In the genomic region with DNA sequence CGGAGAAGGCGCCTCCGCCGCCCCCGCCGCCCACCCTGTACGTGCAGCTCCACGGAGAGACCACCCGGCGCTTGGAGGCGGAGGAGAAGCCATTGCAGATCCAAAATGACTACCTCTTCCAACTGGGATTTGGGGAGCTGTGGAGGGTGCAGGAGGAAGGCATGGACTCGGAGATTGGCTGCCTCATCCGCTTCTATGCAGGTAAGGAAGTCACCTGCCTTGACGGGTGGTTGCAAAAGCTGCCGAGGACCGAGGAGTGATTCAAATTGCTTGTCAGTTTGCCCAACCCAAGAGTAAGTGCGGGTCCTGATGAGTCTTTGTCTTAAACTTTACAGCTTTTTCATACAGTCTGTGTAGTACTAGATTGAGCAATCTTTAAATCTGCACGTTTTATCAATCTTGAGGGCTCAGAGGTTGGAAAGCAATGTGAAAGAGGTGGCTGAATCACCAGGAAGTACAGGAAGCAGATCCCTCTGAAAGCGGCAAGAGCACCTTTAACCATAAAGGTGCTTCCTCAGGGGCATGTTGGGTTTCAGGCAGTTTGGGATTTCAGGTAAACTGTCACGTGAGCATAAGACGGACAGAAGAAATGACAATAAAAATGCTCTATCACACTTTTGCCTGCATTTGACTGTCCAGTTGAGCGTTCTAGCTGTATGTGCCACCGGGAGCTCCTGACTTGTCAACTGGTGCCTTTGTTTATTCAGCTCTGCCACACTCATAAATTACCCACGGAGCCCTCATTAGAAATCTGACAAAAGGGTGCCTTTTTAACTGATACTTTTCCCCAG, we compare ENCODE assay signal across 8 cellular contexts. TPM values are rescaled to one million over a fixed set of nuclear protein-coding genes. Genes with fewer than 3 reads are reported as not detected.
DNase-seq lines count a peak whose midpoint lies in the region; FAIRE-seq lines count a peak whose summit lies in the region.

No MANE protein-coding gene starts in this region.

- no peaks in the 10 kb centered on the region for H3K9me3 ChIP-seq in BLaER1 treated with 17β-estradiol and CSF1 and Interleukin-3, amounts not matched to agents 10 nM and 100 nM (replicated peaks in 1 of 11)
- H3K9me3 ChIP-seq in neuronal stem cell (replicated peaks in 1 of 2; ENCODE audit: control insufficient read depth in 2 of 2, insufficient read depth in 1 of 2, low read depth in 1 of 2, low read length in 2 of 2), result no peaks in the 10 kb centered on the region

- H2BK15ac ChIP-seq in neuronal stem cell (ENCODE audit: low read length), result no peak overlapping the region

- peak overlapping the region; percentile 85 to 94 (median 91) for H3K4me2 ChIP-seq in BLaER1 treated with 17β-estradiol and CSF1 and Interleukin-3, amounts not matched to agents 10 nM and 100 nM
- peak overlapping the region; percentile 94 for H3K4me2 ChIP-seq in neuronal stem cell (ENCODE audit: insufficient read depth, low read length, poor library complexity, severe bottlenecking)

- no peak overlapping the region for H2BK5ac ChIP-seq in neuronal stem cell (ENCODE audit: low read length)

- DNase-seq in HPDE6-E6E7 (ENCODE audit: extremely low spot score), result peak; percentile 40
- DNase-seq in RCC 7860 (ENCODE audit: low spot score), result peak; percentile 53
- DNase-seq in activated T-helper 9 cell treated with anti-CD3 and anti-CD28 coated beads, Interleukin-2, amount 50 U/mL, for 16 hours (ENCODE audit: low read depth), result peak; percentile 15
- DNase-seq in fibroblast of the conjunctiva (ENCODE audit: low read depth), result peak; percentile 10
- DNase-seq in neuronal stem cell (ENCODE audit: low spot score), result no peak
- DNase-seq in NCI-H524 treated with DMSO at 0.1 percent for 48 hours (lab: John Stamatoyannopoulos, UW), result no peak
- no peak for DNase-seq in NK-92 (lab: John Stamatoyannopoulos, UW; ENCODE audit: unreplicated experiment)

- no peak overlapping the region for H4K8ac ChIP-seq in neuronal stem cell (ENCODE audit: low read depth, low read length)

- no peak overlapping the region for H2AFZ ChIP-seq in neuronal stem cell (ENCODE audit: low read length)

- peaks cover 5% of the 10 kb centered on the region for H3K79me1 ChIP-seq in neuronal stem cell (ENCODE audit: low read depth, low read length)

- FAIRE-seq in RCC 7860 (lab: Jason Lieb, UNC), result no peak

- peaks cover 0 to 63% (median 20%) of the 10 kb centered on the region in 11 experiments; a peak in 14 of 22 replicates for H4K20me1 ChIP-seq in BLaER1 treated with 17β-estradiol and CSF1 and Interleukin-3, amounts not matched to agents 10 nM and 100 nM

- no peak overlapping the region for H4K91ac ChIP-seq in neuronal stem cell (ENCODE audit: low read depth, low read length, poor library complexity)

- no peak overlapping the region for H3K4ac ChIP-seq in neuronal stem cell (ENCODE audit: low read length)

- H2BK120ac ChIP-seq in neuronal stem cell (ENCODE audit: low read depth, low read length), result no peak overlapping the region

- H2BK12ac ChIP-seq in neuronal stem cell (ENCODE audit: low read length), result no peak overlapping the region

- H3K4me3 ChIP-seq in BLaER1 treated with 17β-estradiol and CSF1 and Interleukin-3, amounts not matched to agents 10 nM and 100 nM, result peak overlapping the region; percentile 79 to 97 (median 90)
- peak overlapping the region; percentile 94 to 98 for H3K4me3 ChIP-seq in neuronal stem cell (ENCODE audit: low read length in 2 of 2)

- no peak overlapping the region for H3K23ac ChIP-seq in neuronal stem cell (ENCODE audit: low read depth, low read length, poor library complexity)

- H3K18ac ChIP-seq in neuronal stem cell (ENCODE audit: low read length), result peak overlapping the region; percentile 63

- H3K14ac ChIP-seq in neuronal stem cell (ENCODE audit: low read length), result no peak overlapping the region

- WGBS in neuronal stem cell (ENCODE audit: extremely low coverage in 2 of 2, insufficient read length in 2 of 2, insufficient replicate concordance in 1 of 2), 2 donors, result no CpG with 5 or more reads among the region's 24 CpGs

- H3K27ac ChIP-seq in BLaER1 treated with 17β-estradiol and CSF1 and Interleukin-3, amounts not matched to agents 10 nM and 100 nM, result peak overlapping the region in 10 of 11 experiments; percentile 19 to 96 (median 94); a peak in 20 of 22 replicates
- H3K27ac ChIP-seq in neuronal stem cell (replicated peaks; ENCODE audit: low read length), result no peak overlapping the region

- H3K4me1 ChIP-seq in BLaER1 treated with 17β-estradiol and CSF1 and Interleukin-3, amounts not matched to agents 10 nM and 100 nM, result peaks cover 32 to 56% (median 47%) of the 10 kb centered on the region in 10 experiments
- H3K4me1 ChIP-seq in neuronal stem cell (ENCODE audit: control insufficient read depth in 2 of 2, insufficient read depth in 1 of 2, low read depth in 1 of 2, low read length in 2 of 2), result peaks cover 4 to 26% of the 10 kb centered on the region in 2 donors

- H2AK5ac ChIP-seq in neuronal stem cell (ENCODE audit: low read depth, low read length), result peak overlapping the region; percentile 75

- peak overlapping the region; percentile 89 to 97 (median 94) for H3K9ac ChIP-seq in BLaER1 treated with 17β-estradiol and CSF1 and Interleukin-3, amounts not matched to agents 10 nM and 100 nM
- H3K9ac ChIP-seq in neuronal stem cell (ENCODE audit: low read depth, low read length, poor library complexity), result peak overlapping the region; percentile 97

- H3K36me3 ChIP-seq in BLaER1 treated with 17β-estradiol and CSF1 and Interleukin-3, amounts not matched to agents 10 nM and 100 nM, result no peaks in the 10 kb centered on the region
- peaks cover 0 to 3% of the 10 kb centered on the region in 2 donors for H3K36me3 ChIP-seq in neuronal stem cell (replicated peaks in 1 of 2; ENCODE audit: control insufficient read depth in 2 of 2, insufficient read depth in 2 of 2, low read length in 2 of 2)

- H3K27me3 ChIP-seq in BLaER1 treated with 17β-estradiol and CSF1 and Interleukin-3, amounts not matched to agents 10 nM and 100 nM, result no peaks in the 10 kb centered on the region
- H3K27me3 ChIP-seq in neuronal stem cell (ENCODE audit: control insufficient read depth in 3 of 3, insufficient read depth in 3 of 3, low read depth in 1 of 3, low read length in 3 of 3), result no peaks in the 10 kb centered on the region

RNA-seq across cellular contexts. Expression of a gene that starts 1.9 kb away (rescaled TPM):
- polyA plus RNA-seq in neuronal stem cell (2013, experiment 1 of 2), result 10.4 TPM
- 10.8 TPM for polyA plus RNA-seq in neuronal stem cell (2013, experiment 2 of 2)

Comparison
In these comparisons a context has a peak if more than half of its experiments do, and no peak if none do; other contexts are left out.
1. DNase-seq: peak in HPDE6-E6E7 (single experiment), RCC 7860 (single experiment), activated T-helper 9 cell treated with anti-CD3 and anti-CD28 coated beads, Interleukin-2, amount 50 U/mL, for 16 hours (single experiment) and fibroblast of the conjunctiva (single experiment); none in neuronal stem cell (single experiment), NCI-H524 treated with DMSO at 0.1 percent for 48 hours (single experiment) and NK-92 (single experiment).